20 cellular contexts compared by ENCODE assay signal in the genomic region with DNA sequence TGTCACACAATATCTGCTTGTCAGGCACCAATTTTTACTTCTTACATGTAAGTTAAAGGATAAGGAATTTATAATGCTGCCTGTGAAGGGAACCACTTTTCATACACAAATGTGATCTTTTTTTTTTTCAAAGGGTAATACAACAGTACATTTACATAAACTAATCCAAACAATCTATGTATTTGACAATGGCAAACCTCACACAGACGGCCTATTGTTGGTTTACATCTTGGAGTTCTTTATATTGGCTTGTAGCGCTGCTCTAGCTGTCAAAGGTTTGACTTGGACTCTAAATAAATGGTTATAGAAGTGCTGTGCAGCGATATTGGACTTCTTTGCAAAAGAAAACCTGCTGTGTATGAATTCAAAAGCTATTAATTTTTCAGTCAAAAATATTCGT.
DNase-seq lines count a peak whose midpoint lies in the region; ATAC-seq, FAIRE-seq and TF ChIP-seq lines count a peak whose summit lies in the region.
"Had no signal": no experiment of that assay in that cellular context is flagged by ENCODE, and none has a peak within 500 bp of the region (broad histone marks: within the 10 kb centered on the region; RNA-seq: fewer than 3 reads in every experiment).

No MANE protein-coding gene starts in this region.

- POLR2A ChIA-PET in CD4-positive, alpha-beta T cell (lab: Charles Lee) = interaction anchor here (0.6 kb wide), 1 partner anchor 49 kb away, joined by 3 read pairs; no protein-coding TSS in a partner anchor
- POLR2A ChIA-PET in SK-N-SH (lab: Yijun Ruan, JAX) = no interaction called here

- peaks cover 73% of the 10 kb centered on the region for H3K79me2 ChIP-seq in SK-N-SH (ENCODE audit: insufficient read depth)

- H3K4me1 ChIP-seq in sigmoid colon = peaks cover 0 to 100% (median 98%) of the 10 kb centered on the region in 4 donors
- peaks cover 20 to 58% of the 10 kb centered on the region in 2 experiments for H3K4me1 ChIP-seq in SK-N-SH (ENCODE audit: control insufficient read depth in 1 of 2, insufficient read depth in 2 of 2, low read depth in 1 of 2, low read length in 1 of 2)

- H3F3A ChIP-seq in SK-N-SH (replicated peaks; ENCODE audit: insufficient read depth) = peaks cover 83% of the 10 kb centered on the region

- H3K4me3 Mint-ChIP-seq in CD4-positive, alpha-beta T cell = no peak overlapping the region
- H3K4me3 Mint-ChIP-seq: activated CD8-positive, alpha-beta memory T cell treated with anti-CD3 and anti-CD28 coated beads, Interleukin-2, amount 10 ng/mL, durations not matched to agents 7 days and 5 days; T-helper 17 cell had no signal

- TF ChIP-seq EP300 in sigmoid colon (IDR thresholded peaks at IDR 0.05) (no peak), SK-N-SH (IDR thresholded peaks at IDR 0.05; ENCODE audit: borderline replicate concordance in 1 of 2, low read depth in 1 of 2, low read length in 1 of 2) (no peak)

- intact Hi-C loops in CD4-positive, alpha-beta T cell (cut with DNase I, micrococcal nuclease) = no loop called here
- intact Hi-C loops in sigmoid colon (cut with DNase I) = loop anchor here (10.0 kb wide), 1 partner anchor 599 kb away; the partner anchor contains the start of gene FOXP1

- no peaks in the 10 kb centered on the region for H3K9me2 ChIP-seq in SK-N-SH

- no peak overlapping the region for H2AFZ ChIP-seq in SK-N-SH (ENCODE audit: low read depth)

- no peak for DNase-seq in CD4-positive, alpha-beta T cell
- peak; percentile 82 to 85 for DNase-seq in NCI-H526 (lab: John Stamatoyannopoulos, UW)
- no peak for DNase-seq in frontal cortex (ENCODE audit: low spot score in 2 of 2)
- no peak for DNase-seq in sigmoid colon
- no peak for DNase-seq in anterior cingulate cortex (lab: John Stamatoyannopoulos, UW)
- no peak for DNase-seq in SKM-1 treated with dmso at 0.1 percent for 144 hours (lab: John Stamatoyannopoulos, UW; ENCODE audit: unreplicated experiment)
- DNase-seq in SK-N-SH = no peak
- DNase-seq: activated CD4-positive, alpha-beta T cell treated with anti-CD3 and anti-CD28 coated beads for 48 hours; activated CD8-positive, alpha-beta memory T cell treated with anti-CD3 and anti-CD28 coated beads, Interleukin-2, amount 10 ng/mL, durations not matched to agents 7 days and 5 days; adrenal gland; foreskin keratinocyte; GOT3; NCI-H1105 treated with DMSO at 0.1 percent for 48 hours; NCI-H510A; spleen; stimulated activated CD4-positive, alpha-beta T cell treated with anti-CD3 and anti-CD28 coated beads, Interleukin-4, amount 100 ng/mL, for 4 hours; T-helper 17 cell had no signal

- peaks cover 92% of the 10 kb centered on the region for H3K4me1 Mint-ChIP-seq in CD4-positive, alpha-beta T cell (ENCODE audit: low read depth)

- no peak for TF ChIP-seq CTCF in CD4-positive, alpha-beta T cell (IDR thresholded peaks at IDR 0.05)
- TF ChIP-seq CTCF in sigmoid colon (IDR thresholded peaks at IDR 0.05) = no peak
- TF ChIP-seq CTCF in SK-N-SH (IDR thresholded peaks at IDR 0.05) = no peak

- no peaks in the 10 kb centered on the region for H3K27me3 Mint-ChIP-seq in CD4-positive, alpha-beta T cell
- H3K27me3 Mint-ChIP-seq: activated CD8-positive, alpha-beta memory T cell treated with anti-CD3 and anti-CD28 coated beads, Interleukin-2, amount 10 ng/mL, durations not matched to agents 7 days and 5 days; T-helper 17 cell had no signal

- H3K27ac Mint-ChIP-seq in CD4-positive, alpha-beta T cell = peak overlapping the region; percentile 69
- H3K27ac Mint-ChIP-seq: activated CD8-positive, alpha-beta memory T cell treated with anti-CD3 and anti-CD28 coated beads, Interleukin-2, amount 10 ng/mL, durations not matched to agents 7 days and 5 days had no signal

- no peak overlapping the region for H3K27ac ChIP-seq in CD4-positive, alpha-beta T cell (ENCODE audit: low read depth, low read length)
- peak overlapping the region; percentile 74 to 90 (median 84) for H3K27ac ChIP-seq in sigmoid colon
- peak overlapping the region in 1 of 2 experiments; percentile 99; a peak in 1 of 4 replicates for H3K27ac ChIP-seq in SK-N-SH (ENCODE audit: low read depth in 2 of 2, low read length in 1 of 2)
- H3K27ac ChIP-seq: adrenal gland, foreskin keratinocyte, HL-60, spleen had no signal

- no peaks in the 10 kb centered on the region for H3K9me3 ChIP-seq in CD4-positive, alpha-beta T cell (ENCODE audit: control insufficient read depth, low read length)
- H3K9me3 ChIP-seq in sigmoid colon (no peaks in the 10 kb centered on the region), SK-N-SH (no peaks in the 10 kb centered on the region)
- H3K9me3 ChIP-seq: adrenal gland, spleen had no signal

- H3K27me3 ChIP-seq in CD4-positive, alpha-beta T cell (ENCODE audit: control insufficient read depth, insufficient read depth, low read length) = no peaks in the 10 kb centered on the region
- H3K27me3 ChIP-seq in sigmoid colon = no peaks in the 10 kb centered on the region
- no peaks in the 10 kb centered on the region for H3K27me3 ChIP-seq in SK-N-SH (ENCODE audit: insufficient read depth)
- H3K27me3 ChIP-seq: adrenal gland, foreskin keratinocyte, spleen had no signal

- H3K9me3 Mint-ChIP-seq in CD4-positive, alpha-beta T cell = peaks cover 3% of the 10 kb centered on the region

- H3K36me3 ChIP-seq in sigmoid colon (peaks cover 0 to 35% (median 10%) of the 10 kb centered on the region in 4 donors), SK-N-SH (replicated peaks in 1 of 2; ENCODE audit: control insufficient read depth in 1 of 2, insufficient read depth in 2 of 2, low read length in 1 of 2) (peaks cover 27 to 57% of the 10 kb centered on the region in 2 experiments)

- WGBS in sigmoid colon, 2 donors = 76 to 88% methylated on average over 4 of the region's 4 CpGs
- WGBS in SK-N-SH (ENCODE audit: low lambda C conversion rate) = 95% methylated on average over 4 of the region's 4 CpGs

- peaks cover 100% of the 10 kb centered on the region for H3K36me3 Mint-ChIP-seq in CD4-positive, alpha-beta T cell (ENCODE audit: low read depth)

- CTCF ChIA-PET in CD4-positive, alpha-beta T cell (lab: Charles Lee) = interaction anchor here (1.2 kb wide), 2 partner anchors 9 to 13 kb away, joined by 3 read pairs; no protein-coding TSS in a partner anchor
- CTCF ChIA-PET in SK-N-SH (lab: Yijun Ruan, JAX) = interaction anchor here (1.5 kb wide), 1 partner anchor 9 kb away, joined by 3 read pairs; no protein-coding TSS in a partner anchor

- no peak overlapping the region for H3K4me2 ChIP-seq in SK-N-SH

- no peak overlapping the region for H3K9ac ChIP-seq in SK-N-SH

- TF ChIP-seq RAD21 in SK-N-SH (IDR thresholded peaks at IDR 0.05; ENCODE audit: low read length) = no peak

- no peak for TF ChIP-seq POLR2A in sigmoid colon (IDR thresholded peaks at IDR 0.05)

- no peak for ATAC-seq in CD4-positive, alpha-beta T cell (ENCODE audit: poor library complexity)
- no peak for ATAC-seq in GM21576 (IDR thresholded peaks at IDR 0.05; ENCODE audit: unreplicated experiment)
- ATAC-seq: activated CD8-positive, alpha-beta memory T cell treated with anti-CD3 and anti-CD28 coated beads, Interleukin-2, amount 10 ng/mL, durations not matched to agents 7 days and 5 days; foreskin keratinocyte; HepG2; T-helper 17 cell had no signal

- H4K20me1 ChIP-seq in SK-N-SH (ENCODE audit: insufficient read depth) = no peaks in the 10 kb centered on the region

- peak; percentile 43 for FAIRE-seq in frontal cortex (lab: Jason Lieb, UNC)
- FAIRE-seq: HepG2 had no signal

- H3K4me3 ChIP-seq in sigmoid colon (no peak overlapping the region), SK-N-SH (ENCODE audit: low read depth in 2 of 2, low read length in 1 of 2) (no peak overlapping the region)
- H3K4me3 ChIP-seq: adrenal gland, spleen had no signal

TF ChIP-seq in SK-N-SH, 30 proteins besides CTCF, POLR2A, EP300 and RAD21 (continues in another document):
- TF ChIP-seq FOXM1 (IDR thresholded peaks at IDR 0.05; ENCODE audit: low read depth) = no peak
- TF ChIP-seq, protein P1, sequence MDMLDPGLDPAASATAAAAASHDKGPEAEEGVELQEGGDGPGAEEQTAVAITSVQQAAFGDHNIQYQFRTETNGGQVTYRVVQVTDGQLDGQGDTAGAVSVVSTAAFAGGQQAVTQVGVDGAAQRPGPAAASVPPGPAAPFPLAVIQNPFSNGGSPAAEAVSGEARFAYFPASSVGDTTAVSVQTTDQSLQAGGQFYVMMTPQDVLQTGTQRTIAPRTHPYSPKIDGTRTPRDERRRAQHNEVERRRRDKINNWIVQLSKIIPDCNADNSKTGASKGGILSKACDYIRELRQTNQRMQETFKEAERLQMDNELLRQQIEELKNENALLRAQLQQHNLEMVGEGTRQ (IDR thresholded peaks at IDR 0.05; ENCODE audit: borderline replicate concordance, low read depth, low read length) = no peak
- TF ChIP-seq FOXJ3 (CRISPR knock-in tag; IDR thresholded peaks at IDR 0.05) = no peak
- no peak for TF ChIP-seq RXRA (IDR thresholded peaks at IDR 0.05; ENCODE audit: borderline replicate concordance, low read depth)
- no peak for TF ChIP-seq MXI1 (IDR thresholded peaks at IDR 0.05; ENCODE audit: low read depth, low read length)
- no peak for TF ChIP-seq NRF1 (IDR thresholded peaks at IDR 0.05; ENCODE audit: low read depth, low read length)
- no peak for TF ChIP-seq JUND (IDR thresholded peaks at IDR 0.05)
- TF ChIP-seq MEF2A (IDR thresholded peaks at IDR 0.05; ENCODE audit: borderline replicate concordance, low read depth) = no peak
- no peak for TF ChIP-seq TAF1 (IDR thresholded peaks at IDR 0.05; ENCODE audit: borderline replicate concordance, low read depth, low read length)

Comparison
In these comparisons a context has a peak if more than half of its experiments do, and no peak if none do; other contexts are left out.
1. DNase-seq: peak in NCI-H526 (2 of 2); none in CD4-positive, alpha-beta T cell (0 of 10), frontal cortex (0 of 2), sigmoid colon (single experiment), anterior cingulate cortex (0 of 58), SKM-1 treated with dmso at 0.1 percent for 144 hours (single experiment) and SK-N-SH (single experiment).